In the genomic region with DNA sequence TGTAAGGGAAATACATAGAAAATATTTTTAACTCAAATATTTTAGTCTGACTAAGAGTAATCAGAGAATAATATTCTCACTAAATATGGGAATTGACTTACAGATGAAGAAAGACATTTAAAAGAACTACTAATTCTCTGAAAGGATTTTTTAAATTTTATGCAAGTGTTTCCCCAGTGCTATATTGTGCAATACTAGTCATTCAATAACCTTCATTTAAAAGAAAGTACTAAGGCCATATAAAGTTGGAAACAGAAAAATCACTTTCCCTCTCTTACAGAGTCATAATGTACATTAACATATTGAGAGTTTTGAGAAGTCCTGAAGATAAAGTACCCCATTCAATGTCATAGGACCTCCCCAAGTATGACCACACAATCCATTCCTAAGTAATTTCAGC, we compare ENCODE assay signal across 28 cellular contexts.
"Had no signal": no experiment of that assay in that cellular context is flagged by ENCODE, and none has a peak within 500 bp of the region (broad histone marks: within the 10 kb centered on the region; RNA-seq: fewer than 3 reads in every experiment).

No MANE protein-coding gene starts in this region.

- ATAC-seq: naive thymus-derived CD8-positive, alpha-beta T cell; natural killer cell treated with Interleukin-12 subunit alpha and Interleukin-12 subunit beta and Interleukin-15 and Interleukin-18, amount 100 ng/mL, for 72 hours; pancreas; right cardiac atrium; sciatic nerve; stimulated activated memory B cell treated with anti-CD40 and anti-IgM and Interleukin-4, amounts not matched to agents 10 μg/mL and 1 μg/mL and 100 μg/mL, for 72 hours; stimulated activated naive CD8-positive, alpha-beta T cell treated with anti-CD3 and anti-CD28 coated beads, Interleukin-15, amount 100 ng/mL, for 72 hours; stimulated activated naive CD8-positive, alpha-beta T cell treated with anti-CD3 and anti-CD28 coated beads, Interleukin-15, Interleukin-2, amounts not matched to agents 100 U/mL and 50 U/mL, for 24 hours; upper lobe of right lung had no signal

- DNase-seq: naive thymus-derived CD8-positive, alpha-beta T cell; nephron progenitor cell; nucleus accumbens; pancreas; right cardiac atrium; spleen; stimulated activated CD4-positive, alpha-beta T cell treated with anti-CD3 and anti-CD28 coated beads, Interleukin-12 subunit alpha, Interleukin-12 subunit beta, amount 100 ng/mL, for 4 hours; stimulated activated CD4-positive, alpha-beta T cell treated with anti-CD3 and anti-CD28 coated beads, Interleukin-1b, Interleukin-23, amount 100 ng/mL, for 48 hours; stimulated activated CD4-positive, alpha-beta T cell treated with anti-CD3 and anti-CD28 coated beads, Interleukin-4, amount 100 ng/mL, for 1 hour; stimulated activated CD4-positive, alpha-beta T cell treated with anti-CD3 and anti-CD28 coated beads, Interleukin-4, amount 100 ng/mL, for 4 hours; stimulated activated CD8-positive, alpha-beta memory T cell treated with anti-CD3 and anti-CD28 coated beads, Interleukin-4, amount 100 ng/mL, for 48 hours; stimulated activated naive CD4-positive, alpha-beta T cell; stimulated activated naive CD8-positive, alpha-beta T cell treated with anti-CD3 and anti-CD28 coated beads, Interleukin-15, amount 100 ng/mL, for 72 hours; stimulated activated naive CD8-positive, alpha-beta T cell treated with anti-CD3 and anti-CD28 coated beads, Interleukin-15, Interleukin-2, amounts not matched to agents 100 U/mL and 50 U/mL, for 24 hours; substantia nigra; testis; tibial artery; transverse colon; upper lobe of right lung; uterus had no signal

- H3K27me3 ChIP-seq: neutrophil, pancreas, spleen, suprapubic skin, testis, tibial artery, transverse colon, upper lobe of right lung, uterus had no signal

- H3K36me3 ChIP-seq: neutrophil, pancreas, prostate gland, spleen, suprapubic skin, tibial artery, transverse colon, upper lobe of right lung, uterus had no signal

- H3K4me1 ChIP-seq: pancreas, prostate gland, spleen, suprapubic skin, testis, transverse colon, upper lobe of right lung, uterus had no signal

- H3K4me2 ChIP-seq: smooth muscle cell had no signal

- H3K4me3 ChIP-seq: pancreas, prostate gland, skin epidermis, smooth muscle cell, spleen, suprapubic skin, testis, tibial artery, transverse colon, upper lobe of right lung, uterus had no signal

- H3K27ac ChIP-seq: neutrophil, pancreas, prostate gland, skin epidermis, spleen, suprapubic skin, testis, tibial artery, transverse colon, upper lobe of right lung, uterus had no signal

- FAIRE-seq: pancreas had no signal

- H3K9me3 ChIP-seq: neutrophil, pancreas, prostate gland, suprapubic skin, testis, transverse colon, upper lobe of right lung, uterus had no signal
